30 cellular contexts compared by ENCODE assay signal in genomic region chr7:25658375-25658774, GRCh38.
"Had no signal": no experiment of that assay in that cellular context is flagged by ENCODE, and none has a peak within 500 bp of the region (broad histone marks: within the 10 kb centered on the region; RNA-seq: fewer than 3 reads in every experiment).

No MANE protein-coding gene starts in this region.

- H3K4me3 ChIP-seq: adrenal gland, body of pancreas, Peyer's patch had no signal

- H3K27ac ChIP-seq: body of pancreas, KMS-11 had no signal

- FAIRE-seq: astrocyte had no signal

- H3K4me1 ChIP-seq: Peyer's patch had no signal

- H3K36me3 ChIP-seq: adrenal gland, Peyer's patch had no signal

- DNase-seq: activated CD4-positive, alpha-beta memory T cell treated with anti-CD3 and anti-CD28 coated beads for 36 hours; activated CD4-positive, alpha-beta T cell treated with anti-CD3 and anti-CD28 coated beads for 36 hours; activated CD4-positive, alpha-beta T cell treated with anti-CD3 and anti-CD28 coated beads, Interleukin-2, amount 10 ng/mL, durations not matched to agents 7 days and 5 days; activated CD8-positive, alpha-beta memory T cell treated with anti-CD3 and anti-CD28 coated beads, Interleukin-2, amount 50 U/mL, for 4 hours; activated gamma-delta T cell treated with Interleukin-2 at 50 U/mL for 16 hours; activated naive CD4-positive, alpha-beta T cell treated with anti-CD3 and anti-CD28 coated beads for 36 hours; activated T-cell treated with anti-CD3 and anti-CD28 coated beads for 4 hours; activated T-cell treated with anti-CD3 and anti-CD28 coated beads, Interleukin-2, amount 50 U/mL, for 4 hours; adrenal gland; body of pancreas; central memory CD4-positive, alpha-beta T cell; NCI-H1417; NCI-H146; NCI-H187; NCI-H2029 treated with DMSO at 0.1 percent for 48 hours; NCI-H2107; NCI-H2171; NCI-H510A; NCI-H526; NCI-H748 treated with DMSO at 0.1 percent for 48 hours; NK-92 treated with Interleukin-12 subunit alpha and Interleukin-12 subunit beta, amount 100 ng/mL, for 24 hours; PC-3; Peyer's patch; RPMI8226; T1000 had no signal

- H3K9me3 ChIP-seq: adrenal gland, body of pancreas, Peyer's patch had no signal

- ATAC-seq: activated CD4-positive, alpha-beta T cell treated with anti-CD3 and anti-CD28 coated beads for 36 hours; activated CD4-positive, CD25-positive, alpha-beta regulatory T cell treated with anti-CD3 and anti-CD28 coated beads, Interleukin-2, amount 50 U/mL, for 24 hours; activated naive CD4-positive, alpha-beta T cell treated with anti-CD3 and anti-CD28 coated beads, Interleukin-2, amount 50 U/mL, for 72 hours; activated T-cell treated with anti-CD3 and anti-CD28 coated beads, Interleukin-2, amount 50 U/mL, for 4 hours; body of pancreas; PC-3; WTC11 had no signal

- H3K27me3 ChIP-seq: adrenal gland, body of pancreas, Peyer's patch had no signal
